In the genomic region with DNA sequence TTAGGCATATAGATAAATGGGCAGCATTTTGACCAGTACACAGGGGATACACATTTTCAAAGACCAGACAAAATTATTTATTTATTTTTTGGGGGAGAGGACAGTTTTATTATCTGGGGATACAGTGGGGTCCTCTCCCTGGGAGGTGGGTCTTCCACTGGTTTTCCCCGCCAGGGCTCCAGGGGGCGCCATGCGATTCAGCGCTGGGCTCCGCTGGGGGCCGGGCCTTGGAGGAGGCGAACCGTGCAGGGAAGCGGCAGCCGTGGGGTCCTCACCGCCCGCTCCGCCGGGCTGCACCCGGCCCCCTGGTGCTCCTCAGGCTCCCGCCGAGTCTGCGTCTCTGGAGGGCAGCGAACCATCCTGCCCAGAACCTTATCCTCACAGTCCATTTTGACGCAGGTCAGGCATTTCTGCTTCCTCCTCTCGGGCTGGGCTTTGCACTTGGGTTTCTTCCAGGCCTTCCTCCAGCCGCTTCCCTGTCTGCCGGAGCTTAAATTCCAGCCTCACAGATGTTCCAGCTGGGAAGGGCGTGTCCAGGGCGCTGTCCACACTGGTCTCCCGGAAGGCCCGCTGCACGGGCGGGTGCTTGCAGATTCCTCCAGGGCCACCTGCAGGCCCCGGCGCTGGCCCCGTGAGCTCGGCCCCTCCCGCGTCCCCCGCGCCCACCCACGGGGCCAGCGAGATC, we compare ENCODE assay signal across 19 cellular contexts. TPM values are rescaled to one million over a fixed set of nuclear protein-coding genes. Genes with fewer than 3 reads are reported as not detected.
DNase-seq lines count a peak whose midpoint lies in the region; ATAC-seq and TF ChIP-seq lines count a peak whose summit lies in the region.
"Not testable (repeated sequence)": the region's sequence is repeated elsewhere in the genome, so short reads cannot be mapped to it uniquely, and the experiment has no call there.
"Had no signal": no experiment of that assay in that cellular context is flagged by ENCODE, and none has a peak within 500 bp of the region (broad histone marks: within the 10 kb centered on the region; RNA-seq: fewer than 3 reads in every experiment).

No MANE protein-coding gene starts in this region.

- H3K4me3 ChIP-seq in CD8-positive, alpha-beta T cell (ENCODE audit: low read depth, low read length); GM23338: not testable (repeated sequence)
- H3K4me3 ChIP-seq in WERI-Rb-1 (ENCODE audit: low read depth, low read length) = peak overlapping the region; percentile 33

- H3K27me3 Mint-ChIP-seq in CD8-positive, alpha-beta T cell (ENCODE audit: low read depth); activated T-cell treated with anti-CD3 and anti-CD28 coated beads, Interleukin-2, amount 50 U/mL, for 72 hours (ENCODE audit: low read depth): not testable (repeated sequence)
- peaks cover 25% of the 10 kb centered on the region for H3K27me3 Mint-ChIP-seq in GM23338 (ENCODE audit: insufficient read depth, low read depth, poor library complexity)
- peaks cover 30% of the 10 kb centered on the region for H3K27me3 Mint-ChIP-seq in dendritic cell treated with granulocyte-macrophage colony-stimulating factor and Interleukin-4, amounts not matched to agents 40 ng/mL and 50 ng/mL, for 4 days
- peaks cover 6 to 24% of the 10 kb centered on the region in 2 donors for H3K27me3 Mint-ChIP-seq in natural killer cell (ENCODE audit: low read depth in 2 of 2)

- peak; percentile 67 for ATAC-seq in CD8-positive, alpha-beta T cell
- ATAC-seq in GM23338 = not testable (repeated sequence)
- peak; percentile 52 for ATAC-seq in HG03558 (IDR thresholded peaks at IDR 0.05; ENCODE audit: extremely low read depth, unreplicated experiment)
- ATAC-seq in activated T-cell treated with anti-CD3 and anti-CD28 coated beads, Interleukin-2, amount 50 U/mL, for 72 hours (replicated peaks in 1 of 2) = peak; percentile 41 to 56
- ATAC-seq in natural killer cell = peak in 2 of 3 donors; percentile 56 to 57

- not testable (repeated sequence) for H3K9me2 ChIP-seq in GM23338 (ENCODE audit: insufficient read depth)

- H3K4me3 Mint-ChIP-seq in CD8-positive, alpha-beta T cell = peak overlapping the region; percentile 54
- H3K4me3 Mint-ChIP-seq in GM23338 = peak overlapping the region; percentile 27; the same call in 1 of the 3 replicates
- not testable (repeated sequence) for H3K4me3 Mint-ChIP-seq in activated T-cell treated with anti-CD3 and anti-CD28 coated beads, Interleukin-2, amount 50 U/mL, for 72 hours; natural killer cell
- H3K4me3 Mint-ChIP-seq in dendritic cell treated with granulocyte-macrophage colony-stimulating factor and Interleukin-4, amounts not matched to agents 40 ng/mL and 50 ng/mL, for 4 days = peak overlapping the region; percentile 17

- H2AFZ ChIP-seq in GM23338 = not testable (repeated sequence)

- DNase-seq in CD8-positive, alpha-beta T cell = peak in 1 of 7 experiments; percentile 43
- not testable (repeated sequence) for DNase-seq in GM23338 (ENCODE audit: low spot score); natural killer cell
- DNase-seq in WERI-Rb-1 = peak; percentile 50
- peak in 1 of 2 donors; percentile 18 for DNase-seq in activated T-cell treated with anti-CD3 and anti-CD28 coated beads, Interleukin-2, amount 50 U/mL, for 72 hours

- H3K79me2 ChIP-seq in GM23338 (replicated peaks; ENCODE audit: insufficient read depth) = not testable (repeated sequence)

- H3K36me3 Mint-ChIP-seq in CD8-positive, alpha-beta T cell; GM23338 (ENCODE audit: low read depth); activated T-cell treated with anti-CD3 and anti-CD28 coated beads, Interleukin-2, amount 50 U/mL, for 72 hours (ENCODE audit: insufficient read depth in 2 of 2); dendritic cell treated with granulocyte-macrophage colony-stimulating factor and Interleukin-4, amounts not matched to agents 40 ng/mL and 50 ng/mL, for 4 days (ENCODE audit: low read depth); natural killer cell: not testable (repeated sequence)

- POLR2A ChIA-PET in CD8-positive, alpha-beta T cell (lab: Charles Lee) = not testable (repeated sequence)

- H3K9me3 Mint-ChIP-seq in CD8-positive, alpha-beta T cell; activated T-cell treated with anti-CD3 and anti-CD28 coated beads, Interleukin-2, amount 50 U/mL, for 72 hours; dendritic cell treated with granulocyte-macrophage colony-stimulating factor and Interleukin-4, amounts not matched to agents 40 ng/mL and 50 ng/mL, for 4 days; natural killer cell: not testable (repeated sequence)
- peaks cover 17% of the 10 kb centered on the region; the same call in 1 of the 3 replicates for H3K9me3 Mint-ChIP-seq in GM23338

- H3K4me1 Mint-ChIP-seq in CD8-positive, alpha-beta T cell (ENCODE audit: low read depth); GM23338; activated T-cell treated with anti-CD3 and anti-CD28 coated beads, Interleukin-2, amount 50 U/mL, for 72 hours (ENCODE audit: low read depth); dendritic cell treated with granulocyte-macrophage colony-stimulating factor and Interleukin-4, amounts not matched to agents 40 ng/mL and 50 ng/mL, for 4 days (ENCODE audit: low read depth); natural killer cell: not testable (repeated sequence)

- H3K27ac ChIP-seq in CD8-positive, alpha-beta T cell (ENCODE audit: low read depth, low read length); GM23338 (ENCODE audit: low read depth); WERI-Rb-1: not testable (repeated sequence)

- not testable (repeated sequence) for H3F3A ChIP-seq in GM23338 (replicated peaks; ENCODE audit: low read depth)

- H3K4me2 ChIP-seq in GM23338 = not testable (repeated sequence)

- H4K20me1 ChIP-seq in GM23338 (replicated peaks; ENCODE audit: insufficient read depth) = not testable (repeated sequence)

- intact Hi-C loops in CD8-positive, alpha-beta T cell (cut with DNase I, micrococcal nuclease); dendritic cell treated with granulocyte-macrophage colony-stimulating factor and Interleukin-4, amounts not matched to agents 40 ng/mL and 50 ng/mL, for 4 days (cut with micrococcal nuclease); natural killer cell (cut with micrococcal nuclease): not testable (repeated sequence)

- not testable (repeated sequence) for H3K4me1 ChIP-seq in CD8-positive, alpha-beta T cell (ENCODE audit: insufficient read depth, low read length); GM23338 (ENCODE audit: insufficient read depth)

- not testable (repeated sequence) for H3K36me3 ChIP-seq in CD8-positive, alpha-beta T cell (ENCODE audit: insufficient read depth, low read length); GM23338 (ENCODE audit: insufficient read depth); WERI-Rb-1

- H3K27me3 ChIP-seq in CD8-positive, alpha-beta T cell (ENCODE audit: insufficient read depth, low read length); WERI-Rb-1 (ENCODE audit: insufficient read depth, low read depth, severe bottlenecking): not testable (repeated sequence)
- H3K27me3 ChIP-seq in GM23338 (ENCODE audit: insufficient read depth) = peaks cover 64% of the 10 kb centered on the region

- not testable (repeated sequence) for H3K9me3 ChIP-seq in CD8-positive, alpha-beta T cell (ENCODE audit: low read length); WERI-Rb-1 (ENCODE audit: severe bottlenecking)

- TF ChIP-seq CTCF in CD8-positive, alpha-beta T cell (IDR thresholded peaks at IDR 0.05) = peak; percentile 44
- TF ChIP-seq CTCF in GM23338 (conservative IDR thresholded peaks at IDR 0.05; ENCODE audit: low read depth in 2 of 2) (peak in 1 of 2 experiments; percentile 40; a peak in 2 of 4 replicates), natural killer cell (IDR thresholded peaks at IDR 0.05) (peak; percentile 26)
- not testable (repeated sequence) for TF ChIP-seq CTCF in WERI-Rb-1 (IDR thresholded peaks at IDR 0.05; ENCODE audit: low read depth, low read length)

- CTCF ChIA-PET in CD8-positive, alpha-beta T cell (lab: Charles Lee) = not testable (repeated sequence)

- not testable (repeated sequence) for H3K27ac Mint-ChIP-seq in CD8-positive, alpha-beta T cell; GM23338; activated T-cell treated with anti-CD3 and anti-CD28 coated beads, Interleukin-2, amount 50 U/mL, for 72 hours; dendritic cell treated with granulocyte-macrophage colony-stimulating factor and Interleukin-4, amounts not matched to agents 40 ng/mL and 50 ng/mL, for 4 days; natural killer cell

RNA-seq across cellular contexts. Expression of a gene that starts 10.8 kb away (rescaled TPM):
- total RNA-seq in CD8-positive, alpha-beta T cell = not detected
- total RNA-seq in GM23338 (2014; rRNA removed; shearing (Covaris generic)) = not detected in 2 replicates
- not detected in 2 replicates for polyA plus RNA-seq in GM23338 (2016; fragmentation: Nextera tagmentation; extraction: Ambion mirVana)
- total RNA-seq in activated T-cell treated with anti-CD3 and anti-CD28 coated beads, Interleukin-2, amount 50 U/mL, for 72 hours = not detected
- total RNA-seq in natural killer cell = not detected
- total RNA-seq: aorta; dorsolateral prefrontal cortex; heart left ventricle; left lobe of liver; mesenteric fat pad; natural killer cell treated with Interleukin-12 subunit alpha and Interleukin-12 subunit beta and Interleukin-15 and Interleukin-18, amount 100 ng/mL, for 72 hours; pancreas; right atrium auricular region; subcutaneous adipose tissue; upper lobe of left lung had no signal
- polyA plus RNA-seq: aorta; CD8-positive, alpha-beta memory T cell; heart left ventricle; IgD-negative memory B cell; pancreas had no signal

RNA-seq across cellular contexts. Expression of a gene that starts 26.5 kb away (rescaled TPM):
- total RNA-seq in CD8-positive, alpha-beta T cell = not detected
- total RNA-seq in GM23338 (2014; rRNA removed; shearing (Covaris generic)) = not detected in 2 replicates
- polyA plus RNA-seq in GM23338 (2016; fragmentation: Nextera tagmentation; extraction: Ambion mirVana) = 0.08 TPM in 1 of 2 replicates, not detected in the other
- total RNA-seq in activated T-cell treated with anti-CD3 and anti-CD28 coated beads, Interleukin-2, amount 50 U/mL, for 72 hours = not detected
- total RNA-seq in natural killer cell = not detected
- total RNA-seq: aorta; CD8-positive, alpha-beta memory T cell; heart left ventricle; left lobe of liver; mesenteric fat pad; natural killer cell treated with Interleukin-12 subunit alpha and Interleukin-12 subunit beta and Interleukin-15 and Interleukin-18, amount 100 ng/mL, for 72 hours; right atrium auricular region; subcutaneous adipose tissue; upper lobe of left lung had no signal
- polyA plus RNA-seq: aorta; CD8-positive, alpha-beta memory T cell; heart left ventricle; IgD-negative memory B cell; pancreas had no signal
